In the genomic region with DNA sequence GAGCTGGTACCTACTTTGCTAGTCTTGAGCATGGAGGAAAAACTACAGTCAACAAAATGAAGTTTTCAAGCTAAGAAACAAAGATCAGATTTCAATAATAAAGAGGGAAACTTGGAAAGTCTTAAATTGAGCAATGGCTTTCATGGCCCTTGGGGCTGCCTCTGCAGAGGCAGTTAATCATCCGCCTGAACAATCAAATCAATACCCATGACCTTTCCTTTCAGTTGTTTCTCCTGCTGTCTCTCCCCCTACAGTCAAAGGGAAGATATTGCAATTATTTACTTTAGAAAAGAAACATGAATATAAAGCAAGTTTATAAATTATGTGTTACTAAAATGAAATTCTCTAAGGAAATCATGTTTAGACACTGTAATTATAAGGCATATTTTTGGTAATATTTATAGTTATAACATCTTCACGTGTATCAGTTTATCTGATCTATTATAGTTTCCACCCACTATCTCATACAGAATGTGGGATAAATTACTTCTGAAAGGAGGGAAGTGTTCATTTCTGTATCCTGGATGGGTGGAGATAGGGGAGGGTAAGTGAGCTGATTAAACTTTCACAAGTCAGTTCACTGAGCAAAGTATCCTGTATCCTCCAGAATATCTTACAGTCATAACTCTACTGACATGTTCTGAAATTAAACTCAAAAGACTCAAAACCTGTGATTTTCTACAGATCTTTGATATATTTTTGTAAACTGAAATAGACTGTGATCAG, we compare ENCODE assay signal across 8 cellular contexts.
DNase-seq lines count a peak whose midpoint lies in the region; TF ChIP-seq lines count a peak whose summit lies in the region.

No MANE protein-coding gene starts in this region.

- H3K9me2 ChIP-seq in neural cell (ENCODE audit: insufficient read depth, low read length): no peaks in the 10 kb centered on the region

- TF ChIP-seq EP300 in neural cell (conservative IDR thresholded peaks at IDR 0.05; ENCODE audit: poor library complexity, severe bottlenecking): no peak

- no peak for TF ChIP-seq RAD21 in neural cell (conservative IDR thresholded peaks at IDR 0.05)

- no peak overlapping the region for H3K9ac ChIP-seq in neural cell (ENCODE audit: low read length)

- no peak overlapping the region for H3K4me2 ChIP-seq in neural cell (ENCODE audit: low read length)

- H3K79me2 ChIP-seq in neural cell (replicated peaks; ENCODE audit: insufficient read depth, low read length): no peaks in the 10 kb centered on the region

- H3F3A ChIP-seq in neural cell (ENCODE audit: insufficient read depth, low read length, poor library complexity, severe bottlenecking): no peaks in the 10 kb centered on the region

- DNase-seq in NCI-H2107 treated with DMSO at 0.1 percent for 48 hours (lab: John Stamatoyannopoulos, UW; ENCODE audit: unreplicated experiment): peak; percentile 45
- no peak for DNase-seq in NCI-H2107 (lab: John Stamatoyannopoulos, UW)
- DNase-seq in HT-29 (ENCODE audit: low spot score): peak; percentile 43
- no peak for DNase-seq in astrocyte of the cerebellum (ENCODE audit: low read depth)
- DNase-seq in islet precursor cell: no peak
- no peak for DNase-seq in NK-92 (lab: John Stamatoyannopoulos, UW; ENCODE audit: unreplicated experiment)
- no peak for DNase-seq in NCI-H187 treated with DMSO at 0.1 percent for 48 hours (lab: John Stamatoyannopoulos, UW)

- H3K4me3 ChIP-seq in astrocyte of the cerebellum (ENCODE audit: low read depth, low read length): no peak overlapping the region
- H3K4me3 ChIP-seq in neural cell (ENCODE audit: low read length): no peak overlapping the region

- TF ChIP-seq CTCF in astrocyte of the cerebellum (IDR thresholded peaks at IDR 0.05; ENCODE audit: low read depth, low read length, missing control alignments) (peak; percentile 30), neural cell (IDR thresholded peaks at IDR 0.05; ENCODE audit: poor library complexity, severe bottlenecking) (peak; percentile 20)

- H3K27ac ChIP-seq in neural cell (ENCODE audit: low read length): no peak overlapping the region

- H3K36me3 ChIP-seq in neural cell (ENCODE audit: insufficient read depth, low read length): no peaks in the 10 kb centered on the region

- in situ Hi-C loops in astrocyte of the cerebellum (cut with HindIII; ENCODE audit: low sequenced_read_pairs): loop anchor here (5.0 kb wide), 1 partner anchor 86 kb away; no protein-coding TSS in a partner anchor

- H2AFZ ChIP-seq in neural cell (ENCODE audit: low read depth, low read length): no peak overlapping the region

- no peaks in the 10 kb centered on the region for H3K27me3 ChIP-seq in neural cell (ENCODE audit: insufficient read depth, low read depth, low read length)

- H3K9me3 ChIP-seq in neural cell (ENCODE audit: low read length): no peaks in the 10 kb centered on the region

- H4K20me1 ChIP-seq in neural cell (ENCODE audit: insufficient read depth): no peaks in the 10 kb centered on the region

TF ChIP-seq in neural cell, 6 proteins besides CTCF, POLR2A, EP300 and RAD21:
- no peak for TF ChIP-seq POLR2AphosphoS5 (IDR thresholded peaks at IDR 0.05)
- TF ChIP-seq MXI1 (conservative IDR thresholded peaks at IDR 0.05; ENCODE audit: poor library complexity, severe bottlenecking): no peak
- TF ChIP-seq, protein P1, sequence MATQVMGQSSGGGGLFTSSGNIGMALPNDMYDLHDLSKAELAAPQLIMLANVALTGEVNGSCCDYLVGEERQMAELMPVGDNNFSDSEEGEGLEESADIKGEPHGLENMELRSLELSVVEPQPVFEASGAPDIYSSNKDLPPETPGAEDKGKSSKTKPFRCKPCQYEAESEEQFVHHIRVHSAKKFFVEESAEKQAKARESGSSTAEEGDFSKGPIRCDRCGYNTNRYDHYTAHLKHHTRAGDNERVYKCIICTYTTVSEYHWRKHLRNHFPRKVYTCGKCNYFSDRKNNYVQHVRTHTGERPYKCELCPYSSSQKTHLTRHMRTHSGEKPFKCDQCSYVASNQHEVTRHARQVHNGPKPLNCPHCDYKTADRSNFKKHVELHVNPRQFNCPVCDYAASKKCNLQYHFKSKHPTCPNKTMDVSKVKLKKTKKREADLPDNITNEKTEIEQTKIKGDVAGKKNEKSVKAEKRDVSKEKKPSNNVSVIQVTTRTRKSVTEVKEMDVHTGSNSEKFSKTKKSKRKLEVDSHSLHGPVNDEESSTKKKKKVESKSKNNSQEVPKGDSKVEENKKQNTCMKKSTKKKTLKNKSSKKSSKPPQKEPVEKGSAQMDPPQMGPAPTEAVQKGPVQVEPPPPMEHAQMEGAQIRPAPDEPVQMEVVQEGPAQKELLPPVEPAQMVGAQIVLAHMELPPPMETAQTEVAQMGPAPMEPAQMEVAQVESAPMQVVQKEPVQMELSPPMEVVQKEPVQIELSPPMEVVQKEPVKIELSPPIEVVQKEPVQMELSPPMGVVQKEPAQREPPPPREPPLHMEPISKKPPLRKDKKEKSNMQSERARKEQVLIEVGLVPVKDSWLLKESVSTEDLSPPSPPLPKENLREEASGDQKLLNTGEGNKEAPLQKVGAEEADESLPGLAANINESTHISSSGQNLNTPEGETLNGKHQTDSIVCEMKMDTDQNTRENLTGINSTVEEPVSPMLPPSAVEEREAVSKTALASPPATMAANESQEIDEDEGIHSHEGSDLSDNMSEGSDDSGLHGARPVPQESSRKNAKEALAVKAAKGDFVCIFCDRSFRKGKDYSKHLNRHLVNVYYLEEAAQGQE (IDR thresholded peaks at IDR 0.05; ENCODE audit: borderline replicate concordance): no peak
- TF ChIP-seq TAF1 (IDR thresholded peaks at IDR 0.05; ENCODE audit: low read depth): no peak
- no peak for TF ChIP-seq EZH2 (IDR thresholded peaks at IDR 0.05; ENCODE audit: borderline replicate concordance, insufficient read depth, low read length, poor library complexity, severe bottlenecking)
- no peak for TF ChIP-seq SMC3 (conservative IDR thresholded peaks at IDR 0.05; ENCODE audit: poor library complexity)

Comparison
In these comparisons a context has a peak if more than half of its experiments do, and no peak if none do; other contexts are left out.
1. DNase-seq: peak in NCI-H2107 treated with DMSO at 0.1 percent for 48 hours (single experiment) and HT-29 (single experiment); none in NCI-H2107 (single experiment), astrocyte of the cerebellum (single experiment), islet precursor cell (single experiment), NK-92 (single experiment) and NCI-H187 treated with DMSO at 0.1 percent for 48 hours (single experiment).